ENCODE assay signal across 15 cellular contexts in the genomic region with DNA sequence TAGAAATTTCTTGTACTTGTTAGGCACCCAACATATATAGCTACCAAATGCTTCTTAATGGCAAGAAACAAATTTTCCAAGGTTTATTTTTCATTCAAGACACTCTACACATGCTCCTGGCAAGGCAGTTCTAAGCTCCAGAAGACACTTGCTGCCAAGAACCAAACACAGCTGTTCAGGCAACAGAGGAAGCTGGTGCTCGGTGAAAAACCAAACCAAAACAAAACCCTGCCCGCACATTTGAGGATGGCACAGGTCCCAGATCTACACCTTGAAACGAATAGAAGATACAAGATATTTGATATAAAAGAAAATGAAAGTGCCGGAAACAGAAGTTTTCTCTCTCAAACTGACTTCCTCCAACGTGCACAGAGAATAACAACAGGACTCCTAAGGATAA. TPM values are rescaled to one million over a fixed set of nuclear protein-coding genes. Genes with fewer than 3 reads are reported as not detected.
A peak's percentile ranks its signal among the peaks of the same experiment; 100 is the strongest.
DNase-seq lines count a peak whose midpoint lies in the region; ATAC-seq, FAIRE-seq and TF ChIP-seq lines count a peak whose summit lies in the region.
"Had no signal": no experiment of that assay in that cellular context is flagged by ENCODE, and none has a peak within 500 bp of the region (broad histone marks: within the 10 kb centered on the region; RNA-seq: fewer than 3 reads in every experiment).

No MANE protein-coding gene starts in this region.

- no peaks in the 10 kb centered on the region for H3K36me3 ChIP-seq in CD4-positive, CD25-positive, alpha-beta regulatory T cell (ENCODE audit: control insufficient read depth, insufficient read depth, low read length)
- no peaks in the 10 kb centered on the region for H3K36me3 ChIP-seq in breast epithelium
- H3K36me3 ChIP-seq: suprapubic skin had no signal

- peaks cover 19% of the 10 kb centered on the region for H3K27me3 ChIP-seq in CD4-positive, CD25-positive, alpha-beta regulatory T cell (ENCODE audit: control insufficient read depth, insufficient read depth, low read length)
- H3K27me3 ChIP-seq in mononuclear cell (ENCODE audit: insufficient read depth, low read length): no peaks in the 10 kb centered on the region
- H3K27me3 ChIP-seq in breast epithelium: peaks cover 0 to 4% of the 10 kb centered on the region in 2 donors

- H3K4me1 Mint-ChIP-seq in CD4-positive, CD25-positive, alpha-beta regulatory T cell: peaks cover 10 to 59% (median 22%) of the 10 kb centered on the region in 4 donors
- H3K4me1 Mint-ChIP-seq in activated CD8-positive, alpha-beta T cell treated with anti-CD3 and anti-CD28 coated beads, Interleukin-2, amount 10 ng/mL, durations not matched to agents 7 days and 5 days (ENCODE audit: low read depth): peaks cover 17% of the 10 kb centered on the region

- peak overlapping the region in 3 of 4 donors; percentile 38 to 67 (median 59) for H3K4me3 Mint-ChIP-seq in CD4-positive, CD25-positive, alpha-beta regulatory T cell
- peak overlapping the region; percentile 42 for H3K4me3 Mint-ChIP-seq in activated CD8-positive, alpha-beta T cell treated with anti-CD3 and anti-CD28 coated beads, Interleukin-2, amount 10 ng/mL, durations not matched to agents 7 days and 5 days
- H3K4me3 Mint-ChIP-seq: endodermal cell, nephron had no signal

- intact Hi-C loops in breast epithelium (cut with DNase I; ENCODE audit: low total_unique reads): loop anchor here (10.0 kb wide), 1 partner anchor 75 kb away; no protein-coding TSS in a partner anchor

- POLR2A ChIA-PET in activated CD8-positive, alpha-beta T cell treated with anti-CD3 and anti-CD28 coated beads, Interleukin-2, amount 10 ng/mL, durations not matched to agents 7 days and 5 days (lab: Charles Lee): no interaction called here

- TF ChIP-seq CTCF in breast epithelium (IDR thresholded peaks at IDR 0.05): no peak

- no peak overlapping the region for H3K4me3 ChIP-seq in CD4-positive, CD25-positive, alpha-beta regulatory T cell (ENCODE audit: low read depth, low read length)
- H3K4me3 ChIP-seq in mononuclear cell (ENCODE audit: low read length) (peak overlapping the region; percentile 2), breast epithelium (no peak overlapping the region)
- H3K4me3 ChIP-seq: suprapubic skin had no signal

- peak overlapping the region; percentile 60 to 87 (median 82) for H3K27ac Mint-ChIP-seq in CD4-positive, CD25-positive, alpha-beta regulatory T cell
- peak overlapping the region; percentile 63 for H3K27ac Mint-ChIP-seq in activated CD8-positive, alpha-beta T cell treated with anti-CD3 and anti-CD28 coated beads, Interleukin-2, amount 10 ng/mL, durations not matched to agents 7 days and 5 days
- H3K27ac Mint-ChIP-seq: endodermal cell, nephron had no signal

- no peak for TF ChIP-seq POLR2A in GM12891 (IDR thresholded peaks at IDR 0.05; ENCODE audit: low read depth, low read length)
- TF ChIP-seq POLR2A in breast epithelium (IDR thresholded peaks at IDR 0.05): no peak

- peaks cover 67% of the 10 kb centered on the region for H3K27me3 Mint-ChIP-seq in CD4-positive, CD25-positive, alpha-beta regulatory T cell
- peaks cover 4% of the 10 kb centered on the region for H3K27me3 Mint-ChIP-seq in activated CD8-positive, alpha-beta T cell treated with anti-CD3 and anti-CD28 coated beads, Interleukin-2, amount 10 ng/mL, durations not matched to agents 7 days and 5 days (ENCODE audit: low read depth)

- peak; percentile 37 to 59 for ATAC-seq in CD4-positive, CD25-positive, alpha-beta regulatory T cell (ENCODE audit: low read depth in 2 of 2)
- ATAC-seq in activated CD8-positive, alpha-beta T cell treated with anti-CD3 and anti-CD28 coated beads, Interleukin-2, amount 10 ng/mL, durations not matched to agents 7 days and 5 days: no peak
- no peak for ATAC-seq in GM21737 (IDR thresholded peaks at IDR 0.05; ENCODE audit: unreplicated experiment)
- ATAC-seq: sciatic nerve had no signal

- no peaks in the 10 kb centered on the region for H3K36me3 Mint-ChIP-seq in CD4-positive, CD25-positive, alpha-beta regulatory T cell
- no peaks in the 10 kb centered on the region for H3K36me3 Mint-ChIP-seq in activated CD8-positive, alpha-beta T cell treated with anti-CD3 and anti-CD28 coated beads, Interleukin-2, amount 10 ng/mL, durations not matched to agents 7 days and 5 days (ENCODE audit: low read depth)

- CTCF ChIA-PET in activated CD8-positive, alpha-beta T cell treated with anti-CD3 and anti-CD28 coated beads, Interleukin-2, amount 10 ng/mL, durations not matched to agents 7 days and 5 days (lab: Charles Lee): interaction anchor here (0.8 to 6.0 kb wide), 5 partner anchors 12 to 283 kb away, joined by 4 to 40 read pairs (median 7); no protein-coding TSS in a partner anchor

- no peaks in the 10 kb centered on the region for H3K4me1 ChIP-seq in CD4-positive, CD25-positive, alpha-beta regulatory T cell (ENCODE audit: control insufficient read depth, insufficient read depth, low read length, poor library complexity, severe bottlenecking)
- H3K4me1 ChIP-seq in mononuclear cell (ENCODE audit: insufficient read depth, low read length) (peaks cover 19% of the 10 kb centered on the region), breast epithelium (no peaks in the 10 kb centered on the region)
- H3K4me1 ChIP-seq: suprapubic skin had no signal

- FAIRE-seq in GM12891 (lab: Jason Lieb, UNC): peak; percentile 71

- H3K27ac ChIP-seq in CD4-positive, CD25-positive, alpha-beta regulatory T cell (ENCODE audit: insufficient read depth, low read length, poor library complexity, severe bottlenecking): peak overlapping the region; percentile 16
- H3K27ac ChIP-seq in breast epithelium: no peak overlapping the region
- H3K27ac ChIP-seq: suprapubic skin had no signal

- H3K9me3 ChIP-seq in CD4-positive, CD25-positive, alpha-beta regulatory T cell (ENCODE audit: control insufficient read depth in 2 of 2, low read length in 2 of 2): no peaks in the 10 kb centered on the region
- H3K9me3 ChIP-seq in mononuclear cell (ENCODE audit: low read depth, low read length) (no peaks in the 10 kb centered on the region), breast epithelium (no peaks in the 10 kb centered on the region)
- H3K9me3 ChIP-seq: suprapubic skin had no signal

- peak in 2 of 3 donors; percentile 34 to 53 for DNase-seq in CD4-positive, CD25-positive, alpha-beta regulatory T cell
- DNase-seq in GM12891 (ENCODE audit: insufficient read length, low spot score): no peak
- peak; percentile 30 for DNase-seq in activated CD8-positive, alpha-beta T cell treated with anti-CD3 and anti-CD28 coated beads, Interleukin-2, amount 10 ng/mL, durations not matched to agents 7 days and 5 days
- no peak for DNase-seq in NCI-H2227 treated with DMSO at 0.1 percent for 48 hours (lab: John Stamatoyannopoulos, UW)
- no peak for DNase-seq in breast epithelium (ENCODE audit: low spot score in 2 of 2)
- no peak for DNase-seq in C1 segment of cervical spinal cord (lab: John Stamatoyannopoulos, UW)
- DNase-seq: endodermal cell, NCI-H1417, NCI-H774, SHP77 treated with DMSO at 0.1 percent for 48 hours had no signal

- peaks cover 0 to 7% (median 0%) of the 10 kb centered on the region in 7 donors for H3K9me3 Mint-ChIP-seq in CD4-positive, CD25-positive, alpha-beta regulatory T cell
- H3K9me3 Mint-ChIP-seq in activated CD8-positive, alpha-beta T cell treated with anti-CD3 and anti-CD28 coated beads, Interleukin-2, amount 10 ng/mL, durations not matched to agents 7 days and 5 days (ENCODE audit: insufficient read depth): no peaks in the 10 kb centered on the region
- H3K9me3 Mint-ChIP-seq: endodermal cell, nephron had no signal

TF ChIP-seq in GM12891, 5 proteins besides CTCF, POLR2A, EP300 and RAD21:
- TF ChIP-seq SPI1 (IDR thresholded peaks at IDR 0.05; ENCODE audit: low read depth, low read length): no peak

RNA-seq across cellular contexts. Expression of gene DNTT, which starts 4.9 kb away (rescaled TPM):
- total RNA-seq in CD4-positive, CD25-positive, alpha-beta regulatory T cell: not detected
- polyA plus RNA-seq in CD4-positive, CD25-positive, alpha-beta regulatory T cell: under 1 TPM in 1 of 4 donors, not detected in 3; 0.24 TPM
- polyA plus RNA-seq in GM12891 (2012; ENCODE audit: low read depth, missing spikeins): not detected
- total RNA-seq in activated CD8-positive, alpha-beta T cell treated with anti-CD3 and anti-CD28 coated beads, Interleukin-2, amount 10 ng/mL, durations not matched to agents 7 days and 5 days: not detected
- total RNA-seq in mononuclear cell: 0.10 TPM
- not detected for total RNA-seq in breast epithelium
- total RNA-seq: endodermal cell, sciatic nerve, suprapubic skin had no signal

RNA-seq across cellular contexts. Expression of gene BLNK, which starts 28.0 kb away (rescaled TPM):
- total RNA-seq in CD4-positive, CD25-positive, alpha-beta regulatory T cell: 0.35 TPM
- polyA plus RNA-seq in CD4-positive, CD25-positive, alpha-beta regulatory T cell: under 1 TPM in 1 of 4 donors, not detected in 3; 0.15 TPM
- polyA plus RNA-seq in GM12891 (2012; ENCODE audit: low read depth, missing spikeins): 92.6 TPM
- total RNA-seq in activated CD8-positive, alpha-beta T cell treated with anti-CD3 and anti-CD28 coated beads, Interleukin-2, amount 10 ng/mL, durations not matched to agents 7 days and 5 days: not detected
- total RNA-seq in mononuclear cell: 3.6 TPM
- total RNA-seq in breast epithelium: 10 to 100 TPM in 2 of 3 donors, 1 to 10 TPM in 1; 2.9 to 16.0 (median 13.4) TPM
- total RNA-seq: endodermal cell had no signal

RNA-seq across cellular contexts. Expression of gene OPALIN, which starts 59.4 kb away (rescaled TPM):
- not detected for total RNA-seq in CD4-positive, CD25-positive, alpha-beta regulatory T cell
- polyA plus RNA-seq in CD4-positive, CD25-positive, alpha-beta regulatory T cell: not detected
- polyA plus RNA-seq in GM12891 (2012; ENCODE audit: low read depth, missing spikeins): not detected
- not detected for total RNA-seq in activated CD8-positive, alpha-beta T cell treated with anti-CD3 and anti-CD28 coated beads, Interleukin-2, amount 10 ng/mL, durations not matched to agents 7 days and 5 days
- not detected for total RNA-seq in mononuclear cell
- total RNA-seq in breast epithelium: not detected
- total RNA-seq: endodermal cell, sciatic nerve, suprapubic skin had no signal

Comparison
In these comparisons a context has a peak if more than half of its experiments do, and no peak if none do; other contexts are left out.
1. ATAC-seq: peak in CD4-positive, CD25-positive, alpha-beta regulatory T cell (2 of 2); none in activated CD8-positive, alpha-beta T cell treated with anti-CD3 and anti-CD28 coated beads, Interleukin-2, amount 10 ng/mL, durations not matched to agents 7 days and 5 days (single experiment) and GM21737 (single experiment).
2. DNase-seq: peak in CD4-positive, CD25-positive, alpha-beta regulatory T cell (2 of 3) and activated CD8-positive, alpha-beta T cell treated with anti-CD3 and anti-CD28 coated beads, Interleukin-2, amount 10 ng/mL, durations not matched to agents 7 days and 5 days (single experiment); none in GM12891 (single experiment), NCI-H2227 treated with DMSO at 0.1 percent for 48 hours (single experiment), breast epithelium (0 of 2) and C1 segment of cervical spinal cord (0 of 14).